8 cellular contexts compared by ENCODE assay signal in the genomic region with DNA sequence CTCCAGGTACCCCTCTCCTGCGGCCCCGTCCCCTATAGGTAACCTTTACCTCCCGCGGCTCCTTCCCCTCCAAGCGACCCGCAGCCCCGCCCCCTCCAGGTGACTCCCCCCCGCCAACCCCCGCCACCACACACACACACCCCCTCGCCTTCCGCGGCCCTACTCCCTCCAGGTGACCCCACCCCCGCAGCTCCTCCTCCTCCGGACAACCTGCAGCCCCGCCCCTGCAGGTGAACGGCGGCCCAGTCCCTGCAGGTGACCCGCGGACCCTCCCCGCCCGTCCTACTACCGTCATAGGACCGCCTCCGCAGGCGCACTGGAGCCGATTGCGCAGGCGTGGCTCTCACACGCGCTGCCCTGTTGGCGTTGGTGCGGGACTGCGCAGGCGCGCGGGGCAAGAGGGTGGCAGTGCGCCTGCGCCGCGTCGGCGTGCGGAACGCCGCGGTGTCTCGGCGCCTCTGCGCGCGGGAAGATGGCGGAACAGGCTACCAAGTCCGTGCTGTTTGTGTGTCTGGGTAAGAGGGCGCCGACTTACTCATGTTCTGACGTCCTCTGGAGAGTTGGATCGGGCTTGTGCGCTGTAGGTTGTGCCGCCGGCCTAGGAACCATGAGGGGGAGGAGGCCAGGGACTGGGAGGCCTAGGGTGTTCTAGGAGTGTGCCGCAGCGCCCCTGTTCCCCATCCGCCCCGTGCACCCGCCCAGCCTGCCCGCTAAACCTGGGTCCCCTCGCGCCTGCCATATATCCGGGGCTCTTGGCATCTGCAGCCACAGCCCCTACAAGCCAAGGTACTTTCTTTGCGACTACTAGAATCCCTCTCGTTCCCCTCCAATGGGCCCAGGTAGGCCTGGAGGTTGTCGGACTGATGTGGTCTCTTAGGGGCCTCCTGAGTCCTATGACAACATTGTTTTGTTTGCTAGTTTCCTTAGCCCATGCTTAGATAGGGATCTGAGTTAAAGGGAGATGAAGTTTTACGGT. TPM values are rescaled to one million over a fixed set of nuclear protein-coding genes. Genes with fewer than 3 reads are reported as not detected.
DNase-seq lines count a peak whose midpoint lies in the region; ATAC-seq and TF ChIP-seq lines count a peak whose summit lies in the region.

A gene (plus strand): TSS at position 455 of the 976 bp plus-strand sequence. CDS start 18 bp downstream, at position 473.

- H4K20me1 ChIP-seq in PC-9 (ENCODE audit: insufficient read depth): peaks cover 44% of the 10 kb centered on the region

- ATAC-seq in GM21723 (IDR thresholded peaks at IDR 0.05; ENCODE audit: unreplicated experiment): peak; percentile 86

- in situ Hi-C loops in KBM-7 (cut with MboI; ENCODE audit: low pct_unique_long_range_greater_than_20kb, low sequenced_read_pairs): no loop called here

- H3K9ac ChIP-seq in mucosa of rectum (ENCODE audit: low read depth in 1 of 2, low read length in 2 of 2): peak within 1 kb of the TSS; percentile 79 to 91

- peak within 1 kb of the TSS; percentile 81 for H2AFZ ChIP-seq in PC-9

- H3K9me3 ChIP-seq in PC-9 (ENCODE audit: insufficient read depth, low read depth) (peaks cover 15% of the 10 kb centered on the region), mucosa of rectum (ENCODE audit: control insufficient read depth in 2 of 2, low read length in 2 of 2) (no peaks in the 10 kb centered on the region)

- peak; percentile 95 for TF ChIP-seq POLR2A in erythroblast (IDR thresholded peaks at IDR 0.05; ENCODE audit: low read length)

- intact Hi-C loops in PC-9 (cut with micrococcal nuclease; ENCODE audit: unreplicated experiment): loop anchor here (1.0 kb wide), 3 partner anchors 161 to 412 kb away; a partner anchor contains a TSS

- peaks cover 90% of the 10 kb centered on the region for H3K79me2 ChIP-seq in PC-9 (ENCODE audit: low read depth)

- H3K9me2 ChIP-seq in PC-9 (ENCODE audit: insufficient read depth): no peaks in the 10 kb centered on the region

- TF ChIP-seq CTCF in PC-9 (conservative IDR thresholded peaks at IDR 0.05): no peak

- H3K4me3 ChIP-seq in PC-9: peak within 1 kb of the TSS; percentile 83
- peak within 1 kb of the TSS; percentile 94 to 95 for H3K4me3 ChIP-seq in mucosa of rectum (ENCODE audit: low read length in 2 of 2)

- peak within 1 kb of the TSS; percentile 93 for H3K27ac ChIP-seq in PC-9
- peak within 1 kb of the TSS; percentile 93 to 95 for H3K27ac ChIP-seq in mucosa of rectum (ENCODE audit: low read depth in 2 of 2, low read length in 2 of 2)

- POLR2A ChIA-PET in PC-9 (lab: Charles Lee; ENCODE audit: unreplicated experiment): interaction anchor here (0.7 kb wide), 2 partner anchors 21 to 45 kb away, joined by 3 read pairs; no protein-coding TSS in a partner anchor

- peaks cover 33% of the 10 kb centered on the region for H3K4me1 ChIP-seq in PC-9 (replicated peaks; ENCODE audit: insufficient read depth)
- H3K4me1 ChIP-seq in mucosa of rectum (ENCODE audit: control insufficient read depth in 2 of 2, insufficient read depth in 2 of 2, low read length in 2 of 2): peaks cover 9 to 12% of the 10 kb centered on the region in 2 donors

- DNase-seq in DMS79 (lab: John Stamatoyannopoulos, UW) (peak; percentile 93), KBM-7 (peak; percentile 92), PC-9 (peak; percentile 93 to 98), erythroblast (lab: John Stamatoyannopoulos, UW) (peak; percentile 96 to 98)
- DNase-seq in activated T-cell treated with anti-CD3 and anti-CD28 coated beads, Interleukin-2, amount 50 U/mL, for 1 hour: peak; percentile 95
- DNase-seq in stimulated activated CD8-positive, alpha-beta memory T cell treated with anti-CD3 and anti-CD28 coated beads, Interleukin-4, amount 100 ng/mL, for 4 hours (ENCODE audit: low read depth in 2 of 2, low spot score in 1 of 2): peak; percentile 86 to 90

- peaks cover 7% of the 10 kb centered on the region; the same call in 1 of the 2 replicates for H3F3A ChIP-seq in PC-9 (ENCODE audit: insufficient read depth, low read depth)

- H3K27me3 ChIP-seq in PC-9 (ENCODE audit: insufficient read depth, low read depth): no peaks in the 10 kb centered on the region
- no peaks in the 10 kb centered on the region for H3K27me3 ChIP-seq in mucosa of rectum (ENCODE audit: control insufficient read depth in 2 of 2, insufficient read depth in 2 of 2, low read length in 2 of 2)

- TSS peak; percentile 42 for BruUV-seq in PC-9 (replicated peaks; lab: Mats Ljungman, UMichigan)

- H3K36me3 ChIP-seq in PC-9 (ENCODE audit: low read depth): peaks cover 37% of the 10 kb centered on the region
- peaks cover 0 to 2% of the 10 kb centered on the region in 2 donors for H3K36me3 ChIP-seq in mucosa of rectum (ENCODE audit: control insufficient read depth in 2 of 2, insufficient read depth in 2 of 2, low read length in 2 of 2)

- CTCF ChIA-PET in PC-9 (lab: Charles Lee): interaction anchor here (0.6 kb wide), 1 partner anchor 371 kb away, joined by 3 read pairs; no protein-coding TSS in a partner anchor

- H3K4me2 ChIP-seq in PC-9: peak within 1 kb of the TSS; percentile 93

RNA-seq across cellular contexts. Expression of the gene that starts here (rescaled TPM):
- total RNA-seq in PC-9 (2021): 115 and 116 TPM in 2 replicates

Comparison
In these comparisons a context has a peak if more than half of its experiments do, and no peak if none do; other contexts are left out.
1. Peak in every context shown above with its lines: DNase-seq, ATAC-seq, H3K4me3 ChIP-seq and H3K27ac ChIP-seq.